ENCODE assay signal across 10 cellular contexts in the genomic region with DNA sequence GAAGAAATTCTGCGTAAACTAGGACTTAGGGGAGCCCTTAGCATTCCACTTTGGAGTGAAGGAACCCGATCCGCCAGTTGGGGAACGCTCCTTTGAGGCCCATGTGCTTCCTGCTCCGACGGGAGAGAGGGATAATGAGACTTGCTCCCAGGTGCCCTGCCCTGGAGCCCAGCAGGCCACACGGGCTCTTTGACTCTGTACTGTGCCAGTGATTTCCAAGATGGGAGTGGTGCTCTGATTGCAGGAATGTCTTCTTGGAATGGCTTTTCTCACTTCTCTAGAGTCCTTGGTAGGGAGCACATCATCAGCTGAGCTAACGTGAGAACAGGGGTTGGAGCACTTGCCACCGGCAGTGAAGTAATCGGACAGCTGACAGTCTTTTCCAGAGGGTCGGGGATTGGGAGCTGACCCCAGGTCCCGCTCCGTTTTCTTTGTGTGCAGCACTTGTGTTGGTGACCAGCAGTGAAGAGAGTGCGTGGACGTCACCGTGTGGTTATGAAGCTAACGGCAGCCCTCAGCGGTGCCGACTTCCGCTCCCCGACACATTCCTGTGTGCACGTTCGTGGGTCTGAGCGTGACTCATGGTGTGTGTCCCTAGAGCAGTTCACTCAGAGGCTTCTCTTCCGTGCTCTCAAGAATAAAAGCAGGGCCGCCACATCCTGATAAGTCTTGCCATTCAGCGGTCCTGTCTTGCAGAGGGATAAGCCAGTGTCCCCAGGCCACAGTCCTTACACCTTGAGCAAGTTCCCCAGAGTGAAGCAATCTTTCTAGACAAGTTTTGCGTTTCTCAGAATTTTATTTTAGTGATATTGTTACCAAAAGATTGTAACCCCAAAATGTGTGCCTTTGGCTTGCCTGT. TPM values are rescaled to one million over a fixed set of nuclear protein-coding genes. Genes with fewer than 3 reads are reported as not detected.
A peak's percentile ranks its signal among the peaks of the same experiment; 100 is the strongest.
DNase-seq lines count a peak whose midpoint lies in the region; ATAC-seq, FAIRE-seq and TF ChIP-seq lines count a peak whose summit lies in the region.
"Had no signal": no experiment of that assay in that cellular context is flagged by ENCODE, and none has a peak within 500 bp of the region (broad histone marks: within the 10 kb centered on the region; RNA-seq: fewer than 3 reads in every experiment).

No MANE protein-coding gene starts in this region.

- H3K27ac ChIP-seq in foreskin keratinocyte: no peak overlapping the region

- H3K27me3 ChIP-seq in foreskin keratinocyte: no peaks in the 10 kb centered on the region

- CTCF ChIA-PET in activated naive CD4-positive, alpha-beta T cell treated with anti-CD3 and anti-CD28 coated beads, Interleukin-2, amount 10 ng/mL, durations not matched to agents 7 days and 5 days (lab: Charles Lee): interaction anchor here (0.7 to 1.3 kb wide), 2 partner anchors 86 to 175 kb away, joined by 3 read pairs; no protein-coding TSS in a partner anchor
- CTCF ChIA-PET in Calu3 (lab: Charles Lee): no interaction called here

- peaks cover 12% of the 10 kb centered on the region for H3K4me1 ChIP-seq in foreskin keratinocyte

- H3K36me3 Mint-ChIP-seq in osteocyte (ENCODE audit: unreplicated experiment) (peaks cover 35% of the 10 kb centered on the region), Calu3 (ENCODE audit: insufficient read depth, unreplicated experiment) (no peaks in the 10 kb centered on the region)
- H3K36me3 Mint-ChIP-seq in activated naive CD4-positive, alpha-beta T cell treated with anti-CD3 and anti-CD28 coated beads, Interleukin-2, amount 10 ng/mL, durations not matched to agents 7 days and 5 days: no peaks in the 10 kb centered on the region

- intact Hi-C loops in Calu3 (cut with micrococcal nuclease; ENCODE audit: unreplicated experiment): no loop called here

- peak overlapping the region; percentile 28 for H3K4me3 Mint-ChIP-seq in osteocyte (ENCODE audit: unreplicated experiment)
- no peak overlapping the region for H3K4me3 Mint-ChIP-seq in activated naive CD4-positive, alpha-beta T cell treated with anti-CD3 and anti-CD28 coated beads, Interleukin-2, amount 10 ng/mL, durations not matched to agents 7 days and 5 days
- no peak overlapping the region for H3K4me3 Mint-ChIP-seq in Calu3 (ENCODE audit: low read depth, unreplicated experiment)

- H3K27ac Mint-ChIP-seq in osteocyte (ENCODE audit: unreplicated experiment) (peak overlapping the region; percentile 92), Calu3 (ENCODE audit: unreplicated experiment) (no peak overlapping the region)
- no peak overlapping the region for H3K27ac Mint-ChIP-seq in activated naive CD4-positive, alpha-beta T cell treated with anti-CD3 and anti-CD28 coated beads, Interleukin-2, amount 10 ng/mL, durations not matched to agents 7 days and 5 days

- no peak for FAIRE-seq in H54 (lab: Jason Lieb, UNC)

- H3K27me3 Mint-ChIP-seq in osteocyte (ENCODE audit: unreplicated experiment) (no peaks in the 10 kb centered on the region), Calu3 (ENCODE audit: unreplicated experiment) (no peaks in the 10 kb centered on the region)
- no peaks in the 10 kb centered on the region for H3K27me3 Mint-ChIP-seq in activated naive CD4-positive, alpha-beta T cell treated with anti-CD3 and anti-CD28 coated beads, Interleukin-2, amount 10 ng/mL, durations not matched to agents 7 days and 5 days

- no peak for TF ChIP-seq POLR2A in H54 (IDR thresholded peaks at IDR 0.05; ENCODE audit: low read depth, low read length)

- peak; percentile 78 for DNase-seq in Ammon's horn (ENCODE audit: low spot score)
- DNase-seq in T1000 (lab: John Stamatoyannopoulos, UW): peak; percentile 60
- peak in 1 of 2 donors; percentile 81 for DNase-seq in foreskin keratinocyte
- peak; percentile 91 for DNase-seq in osteocyte (ENCODE audit: extremely low spot score, unreplicated experiment)
- DNase-seq in H54 (ENCODE audit: insufficient read length, low spot score): no peak
- no peak for DNase-seq in activated naive CD4-positive, alpha-beta T cell treated with anti-CD3 and anti-CD28 coated beads, Interleukin-2, amount 10 ng/mL, durations not matched to agents 7 days and 5 days
- DNase-seq in Calu3: no peak
- DNase-seq: MM.1S had no signal

- BruUV-seq in Calu3 (replicated peaks; lab: Mats Ljungman, UMichigan): no TSS peak

- peak; percentile 86 for ATAC-seq in foreskin keratinocyte
- ATAC-seq in HG02870 (IDR thresholded peaks at IDR 0.05; ENCODE audit: unreplicated experiment): no peak

- H3K4me1 Mint-ChIP-seq in osteocyte (ENCODE audit: unreplicated experiment) (peaks cover 54% of the 10 kb centered on the region), Calu3 (ENCODE audit: low read depth, unreplicated experiment) (no peaks in the 10 kb centered on the region)
- no peaks in the 10 kb centered on the region for H3K4me1 Mint-ChIP-seq in activated naive CD4-positive, alpha-beta T cell treated with anti-CD3 and anti-CD28 coated beads, Interleukin-2, amount 10 ng/mL, durations not matched to agents 7 days and 5 days

- H3K9me3 Mint-ChIP-seq in osteocyte (ENCODE audit: unreplicated experiment) (no peaks in the 10 kb centered on the region), Calu3 (ENCODE audit: low read depth, unreplicated experiment) (no peaks in the 10 kb centered on the region)
- no peaks in the 10 kb centered on the region for H3K9me3 Mint-ChIP-seq in activated naive CD4-positive, alpha-beta T cell treated with anti-CD3 and anti-CD28 coated beads, Interleukin-2, amount 10 ng/mL, durations not matched to agents 7 days and 5 days

- TF ChIP-seq CTCF in foreskin keratinocyte (conservative IDR thresholded peaks at IDR 0.05): peak; percentile 57
- peak; percentile 58 for TF ChIP-seq CTCF in osteocyte (IDR thresholded peaks at IDR 0.05)
- TF ChIP-seq CTCF in Calu3 (IDR thresholded peaks at IDR 0.05; ENCODE audit: unreplicated experiment): no peak

RNA-seq across cellular contexts. Expression of gene ABL1, which starts 25.6 kb away (rescaled TPM):
- total RNA-seq in foreskin keratinocyte (34.1 and 35.0 TPM in 2 replicates), osteocyte (97.7 and 101 TPM in 2 replicates), Calu3 (2022) (29.6 and 30.0 TPM in 2 replicates)
- 13.2 and 13.3 TPM in 2 replicates for polyA plus RNA-seq in foreskin keratinocyte

RNA-seq across cellular contexts. Expression of gene QRFP, which starts 35.9 kb away (rescaled TPM):
- total RNA-seq in foreskin keratinocyte: not detected in 2 replicates
- not detected in 2 replicates for polyA plus RNA-seq in foreskin keratinocyte
- not detected in 2 replicates for total RNA-seq in osteocyte
- not detected in 2 replicates for total RNA-seq in Calu3 (2022)
- total RNA-seq: G401 had no signal

Comparison
In these comparisons a context has a peak if more than half of its experiments do, and no peak if none do; other contexts are left out.
1. DNase-seq: peak in Ammon's horn (single experiment), T1000 (single experiment) and osteocyte (single experiment); none in H54 (single experiment), activated naive CD4-positive, alpha-beta T cell treated with anti-CD3 and anti-CD28 coated beads, Interleukin-2, amount 10 ng/mL, durations not matched to agents 7 days and 5 days (single experiment) and Calu3 (single experiment).